ENCODE assay signal across 28 cellular contexts in genomic region chr1:208127284-208127683, GRCh38.
"Had no signal": no experiment of that assay in that cellular context is flagged by ENCODE, and none has a peak within 500 bp of the region (broad histone marks: within the 10 kb centered on the region; RNA-seq: fewer than 3 reads in every experiment).

No MANE protein-coding gene starts in this region.

- H3K27ac Mint-ChIP-seq: activated CD4-positive, alpha-beta T cell treated with anti-CD3 and anti-CD28 coated beads for 36 hours; activated CD4-positive, alpha-beta T cell treated with anti-CD3 and anti-CD28 coated beads, Interleukin-2, amount 10 ng/mL, durations not matched to agents 7 days and 5 days; activated CD8-positive, alpha-beta T cell treated with anti-CD3 and anti-CD28 coated beads, Interleukin-2, amount 10 ng/mL, durations not matched to agents 7 days and 5 days; activated naive CD4-positive, alpha-beta T cell treated with anti-CD3 and anti-CD28 coated beads, Interleukin-2, amount 50 U/mL, for 24 hours; activated naive CD8-positive, alpha-beta T cell treated with anti-CD3 and anti-CD28 coated beads, Interleukin-2, amount 10 ng/mL, durations not matched to agents 7 days and 5 days; activated T-cell treated with anti-CD3 and anti-CD28 coated beads, Interleukin-2, amount 50 U/mL, for 24 hours; activated T-helper 2 cell treated with anti-CD3 and anti-CD28 coated beads, Interferon-gamma antibody, Interleukin-2, Interleukin-4, amounts not matched to agents 10 μg/mL and 5 μg/mL and 100 μg/mL, durations not matched to agents 14 hours and 24 hours and 36 hours; T-helper 2 cell treated with Interferon-gamma antibody and Interleukin-4, amounts not matched to agents 5 μg/mL and 100 μg/mL, for 36 hours had no signal

- H3K4me3 ChIP-seq: ascending aorta, breast epithelium, K562, Peyer's patch, SJCRH30, SK-N-MC had no signal

- DNase-seq: activated CD4-positive, alpha-beta T cell treated with anti-CD3 and anti-CD28 coated beads for 36 hours; activated CD4-positive, alpha-beta T cell treated with anti-CD3 and anti-CD28 coated beads, Interleukin-2, amount 10 ng/mL, durations not matched to agents 7 days and 5 days; activated CD4-positive, alpha-beta T cell treated with anti-CD3 and anti-CD28 coated beads, Interleukin-2, amount 50 U/mL, for 48 hours; activated CD8-positive, alpha-beta T cell treated with anti-CD3 and anti-CD28 coated beads, Interleukin-2, amount 10 ng/mL, durations not matched to agents 7 days and 5 days; activated gamma-delta T cell; activated naive CD4-positive, alpha-beta T cell treated with Interleukin-2 at 50 U/mL for 16 hours; activated naive CD8-positive, alpha-beta T cell treated with anti-CD3 and anti-CD28 coated beads, Interleukin-2, amount 10 ng/mL, durations not matched to agents 7 days and 5 days; activated T-cell treated with anti-CD3 and anti-CD28 coated beads, Interleukin-2, amount 50 U/mL, for 24 hours; NCI-H187; NCI-H2029 treated with DMSO at 0.1 percent for 48 hours; NCI-H2107; NCI-H2171; NCI-H510A; NCI-H526; NCI-H748 treated with DMSO at 0.1 percent for 48 hours; NK-92 treated with Interleukin-12 subunit alpha and Interleukin-12 subunit beta, amount 100 ng/mL, for 24 hours; PC-3; Peyer's patch; RPMI8226; SJCRH30 had no signal

- H3K4me3 Mint-ChIP-seq: activated CD4-positive, alpha-beta T cell treated with anti-CD3 and anti-CD28 coated beads for 36 hours; activated CD4-positive, alpha-beta T cell treated with anti-CD3 and anti-CD28 coated beads, Interleukin-2, amount 10 ng/mL, durations not matched to agents 7 days and 5 days; activated CD8-positive, alpha-beta T cell treated with anti-CD3 and anti-CD28 coated beads, Interleukin-2, amount 10 ng/mL, durations not matched to agents 7 days and 5 days; activated naive CD4-positive, alpha-beta T cell treated with anti-CD3 and anti-CD28 coated beads, Interleukin-2, amount 50 U/mL, for 24 hours; activated naive CD8-positive, alpha-beta T cell treated with anti-CD3 and anti-CD28 coated beads, Interleukin-2, amount 10 ng/mL, durations not matched to agents 7 days and 5 days; activated T-cell treated with anti-CD3 and anti-CD28 coated beads, Interleukin-2, amount 50 U/mL, for 24 hours; T-helper 2 cell treated with Interferon-gamma antibody and Interleukin-4, amounts not matched to agents 5 μg/mL and 100 μg/mL, for 36 hours had no signal

- H3K9me3 Mint-ChIP-seq: activated CD4-positive, alpha-beta T cell treated with anti-CD3 and anti-CD28 coated beads, Interleukin-2, amount 10 ng/mL, durations not matched to agents 7 days and 5 days; activated naive CD4-positive, alpha-beta T cell treated with anti-CD3 and anti-CD28 coated beads, Interleukin-2, amount 50 U/mL, for 24 hours; activated naive CD8-positive, alpha-beta T cell treated with anti-CD3 and anti-CD28 coated beads, Interleukin-2, amount 10 ng/mL, durations not matched to agents 7 days and 5 days; activated T-cell treated with anti-CD3 and anti-CD28 coated beads, Interleukin-2, amount 50 U/mL, for 24 hours; activated T-helper 2 cell treated with anti-CD3 and anti-CD28 coated beads, Interferon-gamma antibody, Interleukin-2, Interleukin-4, amounts not matched to agents 10 μg/mL and 5 μg/mL and 100 μg/mL, durations not matched to agents 14 hours and 24 hours and 36 hours; T-helper 2 cell treated with Interferon-gamma antibody and Interleukin-4, amounts not matched to agents 5 μg/mL and 100 μg/mL, for 36 hours had no signal

- H3K4me1 Mint-ChIP-seq: activated naive CD4-positive, alpha-beta T cell treated with anti-CD3 and anti-CD28 coated beads, Interleukin-2, amount 50 U/mL, for 24 hours had no signal

- H3K36me3 ChIP-seq: ascending aorta, breast epithelium, Peyer's patch had no signal

- H3K4me1 ChIP-seq: breast epithelium, SJCRH30 had no signal

- H3K27ac ChIP-seq: ascending aorta, breast epithelium, Peyer's patch, SJCRH30, SK-N-MC had no signal

- H3K9me3 ChIP-seq: ascending aorta, breast epithelium, Peyer's patch, SJCRH30 had no signal

- H3K27me3 ChIP-seq: ascending aorta, breast epithelium, Peyer's patch, SJCRH30 had no signal

- ATAC-seq: activated CD4-positive, alpha-beta T cell treated with anti-CD3 and anti-CD28 coated beads for 36 hours; activated CD4-positive, CD25-positive, alpha-beta regulatory T cell treated with anti-CD3 and anti-CD28 coated beads, Interleukin-2, amount 50 U/mL, for 24 hours; activated CD8-positive, alpha-beta T cell treated with anti-CD3 and anti-CD28 coated beads, Interleukin-2, amount 10 ng/mL, durations not matched to agents 7 days and 5 days; K562; PC-3 had no signal

- H3K36me3 Mint-ChIP-seq: activated naive CD4-positive, alpha-beta T cell treated with anti-CD3 and anti-CD28 coated beads, Interleukin-2, amount 50 U/mL, for 24 hours; activated naive CD8-positive, alpha-beta T cell treated with anti-CD3 and anti-CD28 coated beads, Interleukin-2, amount 10 ng/mL, durations not matched to agents 7 days and 5 days had no signal
